Comparison of ENCODE assay signal across 21 cellular contexts in the genomic region with DNA sequence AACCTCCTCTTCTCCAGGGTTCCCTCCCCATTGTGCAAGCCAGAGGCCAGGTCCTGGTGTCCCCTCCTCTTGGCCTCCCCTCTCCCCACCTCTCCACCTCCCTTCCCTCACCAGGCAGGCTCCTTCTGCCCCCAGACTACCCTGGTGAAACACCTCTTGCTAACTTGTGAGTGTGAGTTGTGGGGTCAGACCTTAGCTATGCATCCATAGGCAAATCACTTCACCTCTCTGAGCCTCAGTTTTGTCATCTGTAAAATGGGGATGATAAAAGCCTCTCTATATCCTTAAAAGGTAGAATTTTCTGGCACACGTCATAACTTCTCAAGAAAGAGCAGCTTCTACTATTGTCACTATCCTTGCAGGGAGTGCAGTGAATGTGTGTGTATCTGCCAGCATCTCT. TPM values are rescaled to one million over a fixed set of nuclear protein-coding genes. Genes with fewer than 3 reads are reported as not detected.
DNase-seq lines count a peak whose midpoint lies in the region; ATAC-seq and TF ChIP-seq lines count a peak whose summit lies in the region.
"Had no signal": no experiment of that assay in that cellular context is flagged by ENCODE, and none has a peak within 500 bp of the region (broad histone marks: within the 10 kb centered on the region; RNA-seq: fewer than 3 reads in every experiment).

No MANE protein-coding gene starts in this region.

- H3K4me3 Mint-ChIP-seq in MCF 10A (ENCODE audit: unreplicated experiment) (no peak overlapping the region), neural progenitor cell (peak overlapping the region; percentile 33)
- H3K4me3 Mint-ChIP-seq: CD14-positive monocyte; CD4-positive, alpha-beta T cell; CD8-positive, alpha-beta memory T cell had no signal

- H3K36me3 ChIP-seq in mammary epithelial cell (ENCODE audit: insufficient read depth, low read length) = no peaks in the 10 kb centered on the region
- H3K36me3 ChIP-seq in PC-9 (ENCODE audit: low read depth) = no peaks in the 10 kb centered on the region
- no peaks in the 10 kb centered on the region for H3K36me3 ChIP-seq in neural progenitor cell
- H3K36me3 ChIP-seq: BE2C; BLaER1 treated with 17β-estradiol and CSF1 and Interleukin-3, amounts not matched to agents 10 nM and 100 nM; HAP-1 had no signal

- H3K36me3 Mint-ChIP-seq in MCF 10A (ENCODE audit: insufficient read depth, unreplicated experiment) (no peaks in the 10 kb centered on the region), neural progenitor cell (no peaks in the 10 kb centered on the region)
- H3K36me3 Mint-ChIP-seq: CD14-positive monocyte; CD8-positive, alpha-beta memory T cell had no signal

- CTCF ChIA-PET in MCF 10A (lab: Yijun Ruan, JAX) (no interaction called here), mammary epithelial cell (lab: Charles Lee; ENCODE audit: low non-redundant PET) (no interaction called here), PC-9 (lab: Charles Lee) (no interaction called here)

- WGBS in mammary epithelial cell (ENCODE audit: low coverage, missing lambda C conversion rate) = 88% methylated on average over 1 of the region's 1 CpG

- H3K27ac Mint-ChIP-seq in MCF 10A (ENCODE audit: low read depth, unreplicated experiment) (peak overlapping the region; percentile 57), neural progenitor cell (peak overlapping the region; percentile 30)
- H3K27ac Mint-ChIP-seq: CD14-positive monocyte; CD4-positive, alpha-beta T cell had no signal

- peaks cover 7% of the 10 kb centered on the region for H3K9me3 ChIP-seq in mammary epithelial cell (replicated peaks; ENCODE audit: insufficient read depth, low read length)
- H3K9me3 ChIP-seq in PC-9 (ENCODE audit: insufficient read depth, low read depth) = no peaks in the 10 kb centered on the region
- H3K9me3 ChIP-seq in neural progenitor cell (ENCODE audit: low read depth) = no peaks in the 10 kb centered on the region
- H3K9me3 ChIP-seq: BE2C; BLaER1 treated with 17β-estradiol and CSF1 and Interleukin-3, amounts not matched to agents 10 nM and 100 nM; HAP-1 had no signal

- in situ Hi-C loops in mammary epithelial cell (cut with MboI; ENCODE audit: low sequenced_read_pairs in 2 of 2) = no loop called here

- H3K27me3 Mint-ChIP-seq in MCF 10A (ENCODE audit: insufficient read depth, unreplicated experiment) (peaks cover 12% of the 10 kb centered on the region), neural progenitor cell (ENCODE audit: insufficient read depth, low read depth) (peaks cover 28% of the 10 kb centered on the region)

- no peaks in the 10 kb centered on the region for H3K9me2 ChIP-seq in PC-9 (ENCODE audit: insufficient read depth)

- intact Hi-C loops in MCF 10A (cut with micrococcal nuclease) = no loop called here
- intact Hi-C loops in mammary epithelial cell (cut with micrococcal nuclease) = no loop called here
- intact Hi-C loops in PC-9 (cut with micrococcal nuclease; ENCODE audit: unreplicated experiment) = loop anchor here (2.0 to 10.0 kb wide), 2 partner anchors 77 to 811 kb away; partner anchors contain the start of genes CINP and TECPR2

- no peak overlapping the region for H3K9ac ChIP-seq in mammary epithelial cell (ENCODE audit: insufficient read depth, low read length)
- no peak overlapping the region for H3K9ac ChIP-seq in neural progenitor cell
- H3K9ac ChIP-seq: BLaER1 treated with 17β-estradiol and CSF1 and Interleukin-3, amounts not matched to agents 10 nM and 100 nM had no signal

- ATAC-seq in GM18867 (IDR thresholded peaks at IDR 0.05; ENCODE audit: unreplicated experiment) = no peak
- ATAC-seq: GM12878 had no signal

- dilution Hi-C loops in mammary epithelial cell (cut with HindIII; ENCODE audit: low sequenced_read_pairs) = no loop called here

- no peaks in the 10 kb centered on the region for H3K79me2 ChIP-seq in mammary epithelial cell (ENCODE audit: insufficient read depth, low read length)
- H3K79me2 ChIP-seq in PC-9 (ENCODE audit: low read depth) = no peaks in the 10 kb centered on the region
- H3K79me2 ChIP-seq in neural progenitor cell (ENCODE audit: low read depth) = no peaks in the 10 kb centered on the region

- H3K27ac ChIP-seq in mammary epithelial cell (ENCODE audit: insufficient read depth, low read depth, low read length) (no peak overlapping the region), PC-9 (peak overlapping the region; percentile 25; the same call in 1 of the 2 replicates), neural progenitor cell (no peak overlapping the region)
- H3K27ac ChIP-seq: 22Rv1; BLaER1 treated with 17β-estradiol and CSF1 and Interleukin-3, amounts not matched to agents 10 nM and 100 nM had no signal

- TF ChIP-seq CTCF in MCF 10A (IDR thresholded peaks at IDR 0.05; ENCODE audit: unreplicated experiment) = no peak
- no peak for TF ChIP-seq CTCF in mammary epithelial cell (conservative IDR thresholded peaks at IDR 0.05 in 1 of 2, IDR thresholded peaks at IDR 0.05 in 1 of 2; ENCODE audit: extremely low read depth in 1 of 2, insufficient read depth in 1 of 2, low read depth in 1 of 2, low read length in 2 of 2)
- TF ChIP-seq CTCF in PC-9 (conservative IDR thresholded peaks at IDR 0.05) = no peak
- TF ChIP-seq CTCF in neural progenitor cell (IDR thresholded peaks at IDR 0.05) = no peak

- H3F3A ChIP-seq in PC-9 (ENCODE audit: insufficient read depth, low read depth) = peaks cover 19% of the 10 kb centered on the region; the same call in 1 of the 2 replicates
- no peaks in the 10 kb centered on the region for H3F3A ChIP-seq in neural progenitor cell (ENCODE audit: low read depth)

- H3K4me1 ChIP-seq in mammary epithelial cell (ENCODE audit: insufficient read depth, low read length) = no peaks in the 10 kb centered on the region
- peaks cover 33% of the 10 kb centered on the region for H3K4me1 ChIP-seq in PC-9 (replicated peaks; ENCODE audit: insufficient read depth)
- H3K4me1 ChIP-seq in neural progenitor cell = no peaks in the 10 kb centered on the region
- H3K4me1 ChIP-seq: BE2C, HAP-1 had no signal

- H2AFZ ChIP-seq in mammary epithelial cell (ENCODE audit: low read depth, low read length) = no peak overlapping the region
- H2AFZ ChIP-seq in PC-9 = no peak overlapping the region
- H2AFZ ChIP-seq in neural progenitor cell (replicated peaks) = no peak overlapping the region

- DNase-seq in MCF 10A (ENCODE audit: unreplicated experiment) (no peak), mammary epithelial cell (no peak), PC-9 (no peak), neural progenitor cell (ENCODE audit: low spot score) (no peak), LoVo (ENCODE audit: low spot score) (no peak)
- DNase-seq: ACHN; AML-193; BE2C; CD4-positive, alpha-beta T cell; CD8-positive, alpha-beta memory T cell; DMS 273 treated with DMSO at 0.1 percent for 48 hours; DMS79; EL; GDM1; GOT3 had no signal

- no TSS peak for BruUV-seq in MCF 10A (replicated peaks; lab: Mats Ljungman, UMichigan)
- no TSS peak for BruUV-seq in mammary epithelial cell (replicated peaks; lab: Mats Ljungman, UMichigan)
- no TSS peak for BruUV-seq in PC-9 (replicated peaks; lab: Mats Ljungman, UMichigan)

- H3K27me3 ChIP-seq in mammary epithelial cell (ENCODE audit: insufficient read depth, low read length) (no peaks in the 10 kb centered on the region), PC-9 (ENCODE audit: insufficient read depth, low read depth) (no peaks in the 10 kb centered on the region), neural progenitor cell (peaks cover 46% of the 10 kb centered on the region)

- H4K20me1 ChIP-seq in mammary epithelial cell (ENCODE audit: insufficient read depth, low read length) (no peaks in the 10 kb centered on the region), PC-9 (ENCODE audit: insufficient read depth) (no peaks in the 10 kb centered on the region), neural progenitor cell (ENCODE audit: low read depth) (peaks cover 9% of the 10 kb centered on the region)

- H3K4me1 Mint-ChIP-seq in MCF 10A (ENCODE audit: insufficient read depth, unreplicated experiment) = peaks cover 13% of the 10 kb centered on the region
- H3K4me1 Mint-ChIP-seq in neural progenitor cell = no peaks in the 10 kb centered on the region
- H3K4me1 Mint-ChIP-seq: CD14-positive monocyte; CD8-positive, alpha-beta memory T cell had no signal

- POLR2A ChIA-PET in MCF 10A (lab: Yijun Ruan, JAX) = interaction anchor here (1.3 kb wide), 1 partner anchor 13 kb away, joined by 3 read pairs; no protein-coding TSS in a partner anchor
- POLR2A ChIA-PET in PC-9 (lab: Charles Lee; ENCODE audit: unreplicated experiment) = no interaction called here

- H3K4me3 ChIP-seq in mammary epithelial cell (replicated peaks in 1 of 3; ENCODE audit: insufficient read depth in 1 of 3, low read depth in 2 of 3, low read length in 3 of 3) = no peak overlapping the region
- no peak overlapping the region for H3K4me3 ChIP-seq in PC-9
- no peak overlapping the region for H3K4me3 ChIP-seq in neural progenitor cell
- H3K4me3 ChIP-seq: BLaER1 treated with 17β-estradiol and CSF1 and Interleukin-3, amounts not matched to agents 10 nM and 100 nM; GM12878; HAP-1 had no signal

- H3K9me3 Mint-ChIP-seq in MCF 10A (ENCODE audit: unreplicated experiment) (no peaks in the 10 kb centered on the region), neural progenitor cell (no peaks in the 10 kb centered on the region)
- H3K9me3 Mint-ChIP-seq: CD4-positive, alpha-beta T cell had no signal

- H3K4me2 ChIP-seq in mammary epithelial cell (ENCODE audit: insufficient read depth, low read depth, low read length) (no peak overlapping the region), PC-9 (peak overlapping the region; percentile 37), neural progenitor cell (no peak overlapping the region)
- H3K4me2 ChIP-seq: BLaER1 treated with 17β-estradiol and CSF1 and Interleukin-3, amounts not matched to agents 10 nM and 100 nM had no signal

RNA-seq across cellular contexts. Expression of gene DIO3, which starts 7.9 kb away (rescaled TPM):
- total RNA-seq in MCF 10A (2022) = not detected in 2 replicates
- total RNA-seq in mammary epithelial cell = not detected
- polyA plus RNA-seq in mammary epithelial cell = not detected
- not detected for polyA minus RNA-seq in mammary epithelial cell
- total RNA-seq in PC-9 (2021) = 0.26 TPM in 1 of 2 replicates, not detected in the other
- total RNA-seq in neural progenitor cell (ENCODE audit: low replicate concordance) = 0.90 and 3.3 TPM in 2 replicates
- total RNA-seq: CD4-positive, alpha-beta T cell; CD8-positive, alpha-beta memory T cell; GM12878 had no signal
- polyA plus RNA-seq: CD14-positive monocyte; CD8-positive, alpha-beta memory T cell; GM12878 had no signal
